16 cellular contexts compared by ENCODE assay signal in genomic region chr4:100084892-100085291, GRCh38.
DNase-seq lines count a peak whose midpoint lies in the region; ATAC-seq and TF ChIP-seq lines count a peak whose summit lies in the region.
"Had no signal": no experiment of that assay in that cellular context is flagged by ENCODE, and none has a peak within 500 bp of the region (broad histone marks: within the 10 kb centered on the region; RNA-seq: fewer than 3 reads in every experiment).

No MANE protein-coding gene starts in this region.

- CTCF ChIA-PET in activated CD8-positive, alpha-beta T cell treated with anti-CD3 and anti-CD28 coated beads for 36 hours (lab: Charles Lee) = interaction anchor here (1.4 to 4.9 kb wide), 2 partner anchors 8 to 11 kb away, joined by 8 to 24 read pairs; no protein-coding TSS in a partner anchor
- CTCF ChIA-PET in activated CD8-positive, alpha-beta T cell treated with anti-CD3 and anti-CD28 coated beads, Interleukin-2, amount 10 ng/mL, durations not matched to agents 7 days and 5 days (lab: Charles Lee) = interaction anchor here (0.6 to 1.5 kb wide), 3 partner anchors 9 to 278 kb away, joined by 3 to 6 read pairs (median 4); no protein-coding TSS in a partner anchor

- intact Hi-C loops in activated CD8-positive, alpha-beta T cell treated with anti-CD3 and anti-CD28 coated beads for 36 hours (cut with micrococcal nuclease) = no loop called here
- intact Hi-C loops in natural killer cell (cut with micrococcal nuclease) = no loop called here
- intact Hi-C loops in activated T-helper 1 cell treated with anti-CD3 and anti-CD28 coated beads, Interleukin-12 subunit alpha, Interleukin-12 subunit beta, Interleukin-2, Interleukin-4 antibody, amounts not matched to agents 30 ng/mL and 10 ng/mL and 1 ng/mL, durations not matched to agents 14 hours and 24 hours and 36 hours (cut with micrococcal nuclease) = loop anchor here (5.0 kb wide), 2 partner anchors 233 to 1442 kb away; no protein-coding TSS in a partner anchor

- H3K36me3 Mint-ChIP-seq in activated CD8-positive, alpha-beta T cell treated with anti-CD3 and anti-CD28 coated beads for 36 hours (ENCODE audit: low read depth) = no peaks in the 10 kb centered on the region
- H3K36me3 Mint-ChIP-seq in activated CD8-positive, alpha-beta T cell treated with anti-CD3 and anti-CD28 coated beads, Interleukin-2, amount 10 ng/mL, durations not matched to agents 7 days and 5 days (ENCODE audit: low read depth) = no peaks in the 10 kb centered on the region
- H3K36me3 Mint-ChIP-seq in natural killer cell treated with Interleukin-12 subunit alpha and Interleukin-12 subunit beta and Interleukin-15 and Interleukin-18, amount 100 ng/mL, for 72 hours = peaks cover 11% of the 10 kb centered on the region
- H3K36me3 Mint-ChIP-seq in natural killer cell = no peaks in the 10 kb centered on the region
- peaks cover 9% of the 10 kb centered on the region for H3K36me3 Mint-ChIP-seq in activated T-helper 1 cell treated with anti-CD3 and anti-CD28 coated beads, Interleukin-12 subunit alpha, Interleukin-12 subunit beta, Interleukin-2, Interleukin-4 antibody, amounts not matched to agents 30 ng/mL and 10 ng/mL and 1 ng/mL, durations not matched to agents 14 hours and 24 hours and 36 hours (ENCODE audit: low read depth)
- no peaks in the 10 kb centered on the region for H3K36me3 Mint-ChIP-seq in osteocyte (ENCODE audit: unreplicated experiment)
- H3K36me3 Mint-ChIP-seq: CD8-positive, alpha-beta T cell; IgD-negative memory B cell had no signal

- ATAC-seq in activated CD8-positive, alpha-beta T cell treated with anti-CD3 and anti-CD28 coated beads for 36 hours = no peak
- ATAC-seq in activated CD8-positive, alpha-beta T cell treated with anti-CD3 and anti-CD28 coated beads, Interleukin-2, amount 10 ng/mL, durations not matched to agents 7 days and 5 days = no peak
- ATAC-seq in natural killer cell treated with Interleukin-12 subunit alpha and Interleukin-12 subunit beta and Interleukin-15 and Interleukin-18, amount 100 ng/mL, for 72 hours = no peak
- ATAC-seq in natural killer cell = no peak
- no peak for ATAC-seq in GM18511 (IDR thresholded peaks at IDR 0.05; ENCODE audit: unreplicated experiment)
- ATAC-seq: CD8-positive, alpha-beta T cell; GM23338; HCT116; HepG2 had no signal

- DNase-seq in activated CD8-positive, alpha-beta T cell treated with anti-CD3 and anti-CD28 coated beads for 36 hours = no peak
- no peak for DNase-seq in activated CD8-positive, alpha-beta T cell treated with anti-CD3 and anti-CD28 coated beads, Interleukin-2, amount 10 ng/mL, durations not matched to agents 7 days and 5 days
- DNase-seq in natural killer cell treated with Interleukin-12 subunit alpha and Interleukin-12 subunit beta and Interleukin-15 and Interleukin-18, amount 100 ng/mL, for 72 hours (ENCODE audit: low spot score) = no peak
- DNase-seq in natural killer cell (no peak), osteocyte (ENCODE audit: extremely low spot score, unreplicated experiment) (no peak), RKO (ENCODE audit: low spot score) (no peak)
- no peak for DNase-seq in activated T-helper 1 cell treated with anti-CD3 and anti-CD28 coated beads, Interleukin-12 subunit alpha, Interleukin-12 subunit beta, Interleukin-2, Interleukin-4 antibody, amounts not matched to agents 30 ng/mL and 10 ng/mL and 1 ng/mL, durations not matched to agents 14 hours and 24 hours and 36 hours (ENCODE audit: low spot score)
- DNase-seq: CD8-positive, alpha-beta T cell; H7; HFFc6 had no signal

- POLR2A ChIA-PET in activated CD8-positive, alpha-beta T cell treated with anti-CD3 and anti-CD28 coated beads for 36 hours (lab: Charles Lee) = no interaction called here
- POLR2A ChIA-PET in activated CD8-positive, alpha-beta T cell treated with anti-CD3 and anti-CD28 coated beads, Interleukin-2, amount 10 ng/mL, durations not matched to agents 7 days and 5 days (lab: Charles Lee) = no interaction called here

- H3K4me1 Mint-ChIP-seq in activated CD8-positive, alpha-beta T cell treated with anti-CD3 and anti-CD28 coated beads for 36 hours (ENCODE audit: low read depth) = peaks cover 32% of the 10 kb centered on the region
- H3K4me1 Mint-ChIP-seq in activated CD8-positive, alpha-beta T cell treated with anti-CD3 and anti-CD28 coated beads, Interleukin-2, amount 10 ng/mL, durations not matched to agents 7 days and 5 days (ENCODE audit: low read depth) = no peaks in the 10 kb centered on the region
- peaks cover 31 to 42% of the 10 kb centered on the region in 2 donors for H3K4me1 Mint-ChIP-seq in natural killer cell treated with Interleukin-12 subunit alpha and Interleukin-12 subunit beta and Interleukin-15 and Interleukin-18, amount 100 ng/mL, for 72 hours (ENCODE audit: low read depth in 2 of 2)
- H3K4me1 Mint-ChIP-seq in natural killer cell (peaks cover 4 to 5% of the 10 kb centered on the region in 2 donors), osteocyte (ENCODE audit: unreplicated experiment) (peaks cover 22% of the 10 kb centered on the region)
- H3K4me1 Mint-ChIP-seq in activated T-helper 1 cell treated with anti-CD3 and anti-CD28 coated beads, Interleukin-12 subunit alpha, Interleukin-12 subunit beta, Interleukin-2, Interleukin-4 antibody, amounts not matched to agents 30 ng/mL and 10 ng/mL and 1 ng/mL, durations not matched to agents 14 hours and 24 hours and 36 hours (ENCODE audit: low read depth) = peaks cover 46% of the 10 kb centered on the region
- H3K4me1 Mint-ChIP-seq: B cell, IgD-negative memory B cell had no signal

- H3K9me3 Mint-ChIP-seq in activated CD8-positive, alpha-beta T cell treated with anti-CD3 and anti-CD28 coated beads for 36 hours = no peaks in the 10 kb centered on the region
- H3K9me3 Mint-ChIP-seq in activated CD8-positive, alpha-beta T cell treated with anti-CD3 and anti-CD28 coated beads, Interleukin-2, amount 10 ng/mL, durations not matched to agents 7 days and 5 days (ENCODE audit: insufficient read depth) = no peaks in the 10 kb centered on the region
- H3K9me3 Mint-ChIP-seq in natural killer cell treated with Interleukin-12 subunit alpha and Interleukin-12 subunit beta and Interleukin-15 and Interleukin-18, amount 100 ng/mL, for 72 hours = peaks cover 9% of the 10 kb centered on the region
- H3K9me3 Mint-ChIP-seq in natural killer cell (no peaks in the 10 kb centered on the region), osteocyte (ENCODE audit: unreplicated experiment) (no peaks in the 10 kb centered on the region)
- peaks cover 9% of the 10 kb centered on the region for H3K9me3 Mint-ChIP-seq in activated T-helper 1 cell treated with anti-CD3 and anti-CD28 coated beads, Interleukin-12 subunit alpha, Interleukin-12 subunit beta, Interleukin-2, Interleukin-4 antibody, amounts not matched to agents 30 ng/mL and 10 ng/mL and 1 ng/mL, durations not matched to agents 14 hours and 24 hours and 36 hours
- H3K9me3 Mint-ChIP-seq: CD8-positive, alpha-beta T cell; HFFc6; IgD-negative memory B cell had no signal

- no peak for TF ChIP-seq CTCF in activated CD8-positive, alpha-beta T cell treated with anti-CD3 and anti-CD28 coated beads for 36 hours (IDR thresholded peaks at IDR 0.05)
- no peak for TF ChIP-seq CTCF in natural killer cell (IDR thresholded peaks at IDR 0.05)
- no peak for TF ChIP-seq CTCF in osteocyte (IDR thresholded peaks at IDR 0.05)

- H3K27ac Mint-ChIP-seq in activated CD8-positive, alpha-beta T cell treated with anti-CD3 and anti-CD28 coated beads for 36 hours = peak overlapping the region; percentile 18
- no peak overlapping the region for H3K27ac Mint-ChIP-seq in activated CD8-positive, alpha-beta T cell treated with anti-CD3 and anti-CD28 coated beads, Interleukin-2, amount 10 ng/mL, durations not matched to agents 7 days and 5 days
- peak overlapping the region; percentile 55 to 62 for H3K27ac Mint-ChIP-seq in natural killer cell treated with Interleukin-12 subunit alpha and Interleukin-12 subunit beta and Interleukin-15 and Interleukin-18, amount 100 ng/mL, for 72 hours
- H3K27ac Mint-ChIP-seq in natural killer cell (no peak overlapping the region), osteocyte (ENCODE audit: unreplicated experiment) (peak overlapping the region; percentile 12)
- H3K27ac Mint-ChIP-seq in activated T-helper 1 cell treated with anti-CD3 and anti-CD28 coated beads, Interleukin-12 subunit alpha, Interleukin-12 subunit beta, Interleukin-2, Interleukin-4 antibody, amounts not matched to agents 30 ng/mL and 10 ng/mL and 1 ng/mL, durations not matched to agents 14 hours and 24 hours and 36 hours = peak overlapping the region; percentile 49
- H3K27ac Mint-ChIP-seq: B cell; CD8-positive, alpha-beta T cell; GM23338; HFFc6; IgD-negative memory B cell had no signal

- H3K27me3 Mint-ChIP-seq in activated CD8-positive, alpha-beta T cell treated with anti-CD3 and anti-CD28 coated beads for 36 hours = peaks cover 1% of the 10 kb centered on the region
- H3K27me3 Mint-ChIP-seq in activated CD8-positive, alpha-beta T cell treated with anti-CD3 and anti-CD28 coated beads, Interleukin-2, amount 10 ng/mL, durations not matched to agents 7 days and 5 days (ENCODE audit: low read depth) = no peaks in the 10 kb centered on the region
- H3K27me3 Mint-ChIP-seq in natural killer cell treated with Interleukin-12 subunit alpha and Interleukin-12 subunit beta and Interleukin-15 and Interleukin-18, amount 100 ng/mL, for 72 hours = no peaks in the 10 kb centered on the region
- H3K27me3 Mint-ChIP-seq in natural killer cell (ENCODE audit: low read depth in 2 of 2) (peaks cover 0 to 2% of the 10 kb centered on the region in 2 donors), osteocyte (ENCODE audit: unreplicated experiment) (no peaks in the 10 kb centered on the region)
- no peaks in the 10 kb centered on the region for H3K27me3 Mint-ChIP-seq in activated T-helper 1 cell treated with anti-CD3 and anti-CD28 coated beads, Interleukin-12 subunit alpha, Interleukin-12 subunit beta, Interleukin-2, Interleukin-4 antibody, amounts not matched to agents 30 ng/mL and 10 ng/mL and 1 ng/mL, durations not matched to agents 14 hours and 24 hours and 36 hours (ENCODE audit: insufficient read depth)
- H3K27me3 Mint-ChIP-seq: IgD-negative memory B cell had no signal

- no peak overlapping the region for H3K4me3 Mint-ChIP-seq in activated CD8-positive, alpha-beta T cell treated with anti-CD3 and anti-CD28 coated beads for 36 hours
- H3K4me3 Mint-ChIP-seq in activated CD8-positive, alpha-beta T cell treated with anti-CD3 and anti-CD28 coated beads, Interleukin-2, amount 10 ng/mL, durations not matched to agents 7 days and 5 days = no peak overlapping the region
- no peak overlapping the region for H3K4me3 Mint-ChIP-seq in natural killer cell treated with Interleukin-12 subunit alpha and Interleukin-12 subunit beta and Interleukin-15 and Interleukin-18, amount 100 ng/mL, for 72 hours
- no peak overlapping the region for H3K4me3 Mint-ChIP-seq in natural killer cell
- no peak overlapping the region for H3K4me3 Mint-ChIP-seq in activated T-helper 1 cell treated with anti-CD3 and anti-CD28 coated beads, Interleukin-12 subunit alpha, Interleukin-12 subunit beta, Interleukin-2, Interleukin-4 antibody, amounts not matched to agents 30 ng/mL and 10 ng/mL and 1 ng/mL, durations not matched to agents 14 hours and 24 hours and 36 hours
- H3K4me3 Mint-ChIP-seq in osteocyte (ENCODE audit: unreplicated experiment) = no peak overlapping the region
- H3K4me3 Mint-ChIP-seq: B cell; CD8-positive, alpha-beta T cell; GM23338; HFFc6; IgD-negative memory B cell had no signal

Comparison
In these comparisons a context has a peak if more than half of its experiments do, and no peak if none do; other contexts are left out.
1. H3K27ac Mint-ChIP-seq: peak in activated CD8-positive, alpha-beta T cell treated with anti-CD3 and anti-CD28 coated beads for 36 hours (single experiment), natural killer cell treated with Interleukin-12 subunit alpha and Interleukin-12 subunit beta and Interleukin-15 and Interleukin-18, amount 100 ng/mL, for 72 hours (2 of 2), activated T-helper 1 cell treated with anti-CD3 and anti-CD28 coated beads, Interleukin-12 subunit alpha, Interleukin-12 subunit beta, Interleukin-2, Interleukin-4 antibody, amounts not matched to agents 30 ng/mL and 10 ng/mL and 1 ng/mL, durations not matched to agents 14 hours and 24 hours and 36 hours (single experiment) and osteocyte (single experiment); none in activated CD8-positive, alpha-beta T cell treated with anti-CD3 and anti-CD28 coated beads, Interleukin-2, amount 10 ng/mL, durations not matched to agents 7 days and 5 days (single experiment) and natural killer cell (0 of 2).